In genomic region chr1:24276791-24277190, GRCh38 we compare ENCODE assay signal across 14 cellular contexts. TPM values are rescaled to one million over a fixed set of nuclear protein-coding genes. Genes with fewer than 3 reads are reported as not detected.
DNase-seq lines count a peak whose midpoint lies in the region; ATAC-seq, FAIRE-seq and TF ChIP-seq lines count a peak whose summit lies in the region.
"Had no signal": no experiment of that assay in that cellular context is flagged by ENCODE, and none has a peak within 500 bp of the region (broad histone marks: within the 10 kb centered on the region; RNA-seq: fewer than 3 reads in every experiment).

No MANE protein-coding gene starts in this region.

- POLR2A ChIA-PET in GM12878 (lab: Charles Lee): interaction anchor here (0.5 kb wide), 1 partner anchor 1940 kb away, joined by 4 read pairs; no protein-coding TSS in a partner anchor

- no peaks in the 10 kb centered on the region for H3K36me3 ChIP-seq in GM12878 (ENCODE audit: control insufficient read depth in 2 of 2, insufficient read depth in 2 of 2, low read length in 1 of 2)
- H3K36me3 ChIP-seq: BLaER1 treated with 17β-estradiol and CSF1 and Interleukin-3, amounts not matched to agents 10 nM and 100 nM; HAP-1 had no signal

- no peak for TF ChIP-seq POLR2A in GM12878 (IDR thresholded peaks at IDR 0.05; ENCODE audit: low read depth, low read length)

- in situ Hi-C loops in GM12878 (cut with MboI): no loop called here

- RAD21 ChIA-PET in GM12878 (lab: Charles Lee; ENCODE audit: unreplicated experiment): no interaction called here

- H3K4me2 ChIP-seq in GM12878 (ENCODE audit: control insufficient read depth, insufficient read depth): no peak overlapping the region

- H2AFZ ChIP-seq in GM12878 (ENCODE audit: control insufficient read depth, low read depth, low read length): no peak overlapping the region

- TF ChIP-seq CTCF in GM12878 (IDR thresholded peaks at IDR 0.05 in 2 of 3, conservative IDR thresholded peaks at IDR 0.05 in 1 of 3; ENCODE audit: control insufficient read depth in 2 of 3, extremely low read depth in 1 of 3, insufficient read depth in 1 of 3, low read depth in 3 of 3, low read length in 3 of 3): no peak

- no peak overlapping the region for H3K9ac ChIP-seq in GM12878 (ENCODE audit: control insufficient read depth, insufficient read depth, low read length)
- H3K9ac ChIP-seq: BLaER1 treated with 17β-estradiol and CSF1 and Interleukin-3, amounts not matched to agents 10 nM and 100 nM had no signal

- H3K4me1 ChIP-seq in GM12878 (ENCODE audit: control insufficient read depth, insufficient read depth, low read length): 0 out of 2 replicates have a peak, but pooled peaks cover 4% of the 10 kb centered on the region
- H3K4me1 ChIP-seq: HAP-1 had no signal

- no peak overlapping the region for H3K4me3 ChIP-seq in GM12878
- H3K4me3 ChIP-seq: BLaER1 treated with 17β-estradiol and CSF1 and Interleukin-3, amounts not matched to agents 10 nM and 100 nM; HAP-1 had no signal

- CTCF ChIA-PET in GM12878 (lab: Yijun Ruan, JAX): interaction anchor here (0.8 to 1.1 kb wide), 3 partner anchors 77 to 125 kb away, joined by 3 read pairs; no protein-coding TSS in a partner anchor

- BruUV-seq in GM12878 (replicated peaks; lab: Mats Ljungman, UMichigan): no TSS peak

- ATAC-seq in GM12878 (no peak), left lobe of liver (peak; percentile 74)

- DNase-seq in ELR (ENCODE audit: low read depth) (peak; percentile 22), HuH-7 (ENCODE audit: low spot score) (peak; percentile 36), GM12878 (ENCODE audit: low read depth, low spot score) (no peak), left lobe of liver (ENCODE audit: low spot score) (no peak), cerebellar nuclear complex (lab: John Stamatoyannopoulos, UW) (no peak), medulla oblongata (ENCODE audit: extremely low spot score) (no peak), HPDE6-E6E7 (ENCODE audit: extremely low spot score) (no peak), SHP77 (lab: John Stamatoyannopoulos, UW) (no peak)
- DNase-seq: NCI-H1092 treated with DMSO at 0.1 percent for 48 hours, NCI-H345, NCI-H69, SHP77 treated with DMSO at 0.1 percent for 48 hours had no signal

- H3K79me2 ChIP-seq in GM12878 (ENCODE audit: control insufficient read depth, insufficient read depth, low read length): no peaks in the 10 kb centered on the region

- H3K27me3 ChIP-seq in GM12878 (replicated peaks in 1 of 2; ENCODE audit: control insufficient read depth in 2 of 2, insufficient read depth in 2 of 2, low read length in 1 of 2): no peaks in the 10 kb centered on the region; a peak in 2 of 4 replicates
- H3K27me3 ChIP-seq: BLaER1 treated with 17β-estradiol and CSF1 and Interleukin-3, amounts not matched to agents 10 nM and 100 nM had no signal

- intact Hi-C loops in GM12878 (cut with micrococcal nuclease; ENCODE audit: unreplicated experiment): no loop called here

- H3K9me3 ChIP-seq in GM12878 (replicated peaks; ENCODE audit: control insufficient read depth, insufficient read depth, low read length): no peaks in the 10 kb centered on the region; the same call in 2 of the 3 replicates

- no peaks in the 10 kb centered on the region for H4K20me1 ChIP-seq in GM12878 (ENCODE audit: control insufficient read depth, insufficient read depth)
- H4K20me1 ChIP-seq: BLaER1 treated with 17β-estradiol and CSF1 and Interleukin-3, amounts not matched to agents 10 nM and 100 nM had no signal

- no peak for TF ChIP-seq RAD21 in GM12878 (IDR thresholded peaks at IDR 0.05; ENCODE audit: insufficient read depth, low read depth, low read length)

- no peak overlapping the region for H3K27ac ChIP-seq in GM12878 (ENCODE audit: control insufficient read depth, insufficient read depth)
- H3K27ac ChIP-seq: BLaER1 treated with 17β-estradiol and CSF1 and Interleukin-3, amounts not matched to agents 10 nM and 100 nM had no signal

- SMC1A ChIA-PET in GM12878 (lab: Charles Lee; ENCODE audit: uncharacterized antibody, unreplicated experiment): interaction anchor here (0.6 to 1.5 kb wide), 6 partner anchors 9 to 330 kb away, joined by 3 read pairs; no protein-coding TSS in a partner anchor

- WGBS in GM12878 (ENCODE audit: insufficient coverage, insufficient replicate concordance, low lambda C conversion rate, missing lambda C conversion rate): 61% methylated on average over 6 of the region's 6 CpGs

- TF ChIP-seq EP300 in GM12878 (IDR thresholded peaks at IDR 0.05; ENCODE audit: borderline replicate concordance in 1 of 2, control insufficient read depth in 1 of 2, low read depth in 2 of 2, low read length in 2 of 2): no peak

- peak; percentile 66 for FAIRE-seq in GM12878 (lab: Jason Lieb, UNC)

TF ChIP-seq in GM12878, 131 proteins besides CTCF, POLR2A, EP300 and RAD21:
- TF ChIP-seq CEBPZ (IDR thresholded peaks at IDR 0.05; ENCODE audit: low read depth, low read length): no peak
- TF ChIP-seq SUPT20H (IDR thresholded peaks at IDR 0.05; ENCODE audit: borderline replicate concordance, control insufficient read depth, low read depth, low read length): no peak

RNA-seq across cellular contexts. Expression of gene GRHL3, which starts 42.4 kb away (rescaled TPM):
- total RNA-seq in GM12878 (2013; cell fraction: nucleolus; rRNA removed): 0.25 TPM in 1 of 2 replicates, not detected in the other
- total RNA-seq in GM12878 (2014; rRNA removed): 0.11 and 0.17 TPM in 2 replicates
- total RNA-seq in GM12878 (2014; rRNA removed; fragmentation: Illumina TruSeq; extraction: Trizol): 0.14 and 0.27 TPM in 2 replicates
- total RNA-seq in GM12878 (2021): 0.51 TPM in 2 replicates
- polyA plus RNA-seq in GM12878 (2011; ENCODE audit: low read depth): 0.17 TPM
- polyA plus RNA-seq in GM12878 (2011; rRNA removed): 0.18 TPM in 1 of 2 replicates, not detected in the other
- 0.13 TPM in 2 replicates for polyA plus RNA-seq in GM12878 (2011; cell fraction: cytosol; rRNA removed)
- 0.44 and 0.48 TPM in 2 replicates for polyA plus RNA-seq in GM12878 (2011; cell fraction: nucleus; rRNA removed)
- 0.27 and 0.41 TPM in 2 replicates for polyA plus RNA-seq in GM12878 (2012)
- polyA plus RNA-seq in GM12878 (2014; fragmentation: Illumina TruSeq; extraction: Trizol): 0.41 TPM in 1 of 2 replicates, not detected in the other
- polyA plus RNA-seq in GM12878 (2014; fragmentation: Nextera tagmentation; extraction: Ambion mirVana): under 1 TPM; 0.07 to 0.21 TPM
- polyA plus RNA-seq in GM12878 (2014; rRNA removed): 0.13 and 0.56 TPM in 2 replicates
- polyA plus RNA-seq in GM12878 (2016; fragmentation: Nextera tagmentation; extraction: Ambion mirVana): under 1 TPM; 0.70 to 0.87 TPM
- polyA minus RNA-seq in GM12878 (2011; rRNA and poly(A)+ RNA removed): not detected in 2 replicates
- not detected in 2 replicates for polyA minus RNA-seq in GM12878 (2011; cell fraction: cytosol; rRNA and poly(A)+ RNA removed)
- not detected in 2 replicates for polyA minus RNA-seq in GM12878 (2011; cell fraction: nucleus; rRNA and poly(A)+ RNA removed)
- total RNA-seq in left lobe of liver: 0.40 TPM

Comparison
In these comparisons a context has a peak if more than half of its experiments do, and no peak if none do; other contexts are left out.
1. DNase-seq: peak in ELR (single experiment) and HuH-7 (single experiment); none in GM12878 (single experiment), left lobe of liver (single experiment), cerebellar nuclear complex (0 of 2), medulla oblongata (single experiment), HPDE6-E6E7 (single experiment) and SHP77 (0 of 2).